In genomic region chr6:132964868-132965382, GRCh38 we compare ENCODE assay signal across 20 cellular contexts.
DNase-seq lines count a peak whose midpoint lies in the region; ATAC-seq and TF ChIP-seq lines count a peak whose summit lies in the region.
"Had no signal": no experiment of that assay in that cellular context is flagged by ENCODE, and none has a peak within 500 bp of the region (broad histone marks: within the 10 kb centered on the region; RNA-seq: fewer than 3 reads in every experiment).

No MANE protein-coding gene starts in this region.

- H3K9me3 Mint-ChIP-seq in osteocyte (ENCODE audit: unreplicated experiment), result no peaks in the 10 kb centered on the region
- H3K9me3 Mint-ChIP-seq in activated naive CD4-positive, alpha-beta T cell treated with anti-CD3 and anti-CD28 coated beads for 36 hours, result no peaks in the 10 kb centered on the region
- H3K9me3 Mint-ChIP-seq: activated T-helper 17 cell treated with anti-CD3 and anti-CD28 coated beads, Interleukin-2, amount 50 U/mL, for 72 hours; natural killer cell had no signal

- H3K27ac ChIP-seq in MM.1S (ENCODE audit: low read length), result peak overlapping the region; percentile 9; the same call in 1 of the 2 replicates
- H3K27ac ChIP-seq in right atrium auricular region, result no peak overlapping the region
- H3K27ac ChIP-seq: right lobe of liver, upper lobe of right lung had no signal

- intact Hi-C loops in activated naive CD4-positive, alpha-beta T cell treated with anti-CD3 and anti-CD28 coated beads for 36 hours (cut with micrococcal nuclease), result loop anchor here (2.0 to 5.0 kb wide), 2 partner anchors 67 to 952 kb away; no protein-coding TSS in a partner anchor

- H3K4me1 ChIP-seq in MM.1S (ENCODE audit: low read length), result peaks cover 47% of the 10 kb centered on the region
- peaks cover 0 to 11% of the 10 kb centered on the region in 2 donors for H3K4me1 ChIP-seq in right atrium auricular region
- H3K4me1 ChIP-seq: Caco-2, right lobe of liver, upper lobe of right lung had no signal

- TF ChIP-seq CTCF in MM.1S (IDR thresholded peaks at IDR 0.05; ENCODE audit: low read length) (0 out of 2 replicates have a peak, but pooled peaks have one; percentile 10), osteocyte (IDR thresholded peaks at IDR 0.05) (peak; percentile 46), right atrium auricular region (IDR thresholded peaks at IDR 0.05) (no peak)

- no peaks in the 10 kb centered on the region for H3K27me3 ChIP-seq in MM.1S (replicated peaks; ENCODE audit: insufficient read depth, low read length)
- no peaks in the 10 kb centered on the region for H3K27me3 ChIP-seq in right atrium auricular region
- H3K27me3 ChIP-seq: MG63, right lobe of liver, upper lobe of right lung had no signal

- H3K9me3 ChIP-seq in MM.1S (replicated peaks; ENCODE audit: insufficient read depth, low read length) (no peaks in the 10 kb centered on the region), right atrium auricular region (no peaks in the 10 kb centered on the region)
- H3K9me3 ChIP-seq: Caco-2, MG63, right lobe of liver, upper lobe of right lung had no signal

- no peak overlapping the region for H3K9ac ChIP-seq in MM.1S (ENCODE audit: low read length)

- no peak overlapping the region for H3K4me3 Mint-ChIP-seq in osteocyte (ENCODE audit: unreplicated experiment)
- H3K4me3 Mint-ChIP-seq in activated naive CD4-positive, alpha-beta T cell treated with anti-CD3 and anti-CD28 coated beads for 36 hours, result no peak overlapping the region
- H3K4me3 Mint-ChIP-seq: activated T-helper 17 cell treated with anti-CD3 and anti-CD28 coated beads, Interleukin-2, amount 50 U/mL, for 72 hours; natural killer cell had no signal

- H3K4me2 ChIP-seq in MM.1S (ENCODE audit: low read depth, low read length), result peak overlapping the region; percentile 15; the same call in 1 of the 2 replicates

- H3K4me3 ChIP-seq in MM.1S (ENCODE audit: low read length) (no peak overlapping the region), right atrium auricular region (no peak overlapping the region)
- H3K4me3 ChIP-seq: MG63, right lobe of liver, upper lobe of right lung had no signal

- peaks cover 25% of the 10 kb centered on the region for H3K4me1 Mint-ChIP-seq in osteocyte (ENCODE audit: unreplicated experiment)
- H3K4me1 Mint-ChIP-seq in activated naive CD4-positive, alpha-beta T cell treated with anti-CD3 and anti-CD28 coated beads for 36 hours (ENCODE audit: low read depth), result no peaks in the 10 kb centered on the region
- H3K4me1 Mint-ChIP-seq: activated T-helper 17 cell treated with anti-CD3 and anti-CD28 coated beads, Interleukin-2, amount 50 U/mL, for 72 hours; natural killer cell had no signal

- H4K20me1 ChIP-seq in MM.1S (ENCODE audit: insufficient read depth, low read length), result no peaks in the 10 kb centered on the region

- H3F3A ChIP-seq in MM.1S (ENCODE audit: insufficient read depth, low read length), result peaks cover 9% of the 10 kb centered on the region; the same call in 1 of the 2 replicates

- H3K27ac Mint-ChIP-seq in osteocyte (ENCODE audit: unreplicated experiment), result peak overlapping the region; percentile 28
- no peak overlapping the region for H3K27ac Mint-ChIP-seq in activated naive CD4-positive, alpha-beta T cell treated with anti-CD3 and anti-CD28 coated beads for 36 hours
- H3K27ac Mint-ChIP-seq: activated T-helper 17 cell treated with anti-CD3 and anti-CD28 coated beads, Interleukin-2, amount 50 U/mL, for 72 hours; natural killer cell had no signal

- no peaks in the 10 kb centered on the region for H3K36me3 Mint-ChIP-seq in osteocyte (ENCODE audit: unreplicated experiment)
- no peaks in the 10 kb centered on the region for H3K36me3 Mint-ChIP-seq in activated naive CD4-positive, alpha-beta T cell treated with anti-CD3 and anti-CD28 coated beads for 36 hours (ENCODE audit: low read depth)
- H3K36me3 Mint-ChIP-seq: natural killer cell had no signal

- CTCF ChIA-PET in activated naive CD4-positive, alpha-beta T cell treated with anti-CD3 and anti-CD28 coated beads for 36 hours (lab: Charles Lee), result interaction anchor here (0.6 kb wide), 1 partner anchor 706 kb away, joined by 3 read pairs; no protein-coding TSS in a partner anchor

- H3K36me3 ChIP-seq in MM.1S (replicated peaks; ENCODE audit: insufficient read depth, low read length), result no peaks in the 10 kb centered on the region
- no peaks in the 10 kb centered on the region for H3K36me3 ChIP-seq in right atrium auricular region
- H3K36me3 ChIP-seq: MG63, right lobe of liver, upper lobe of right lung had no signal

- no peak overlapping the region for H2AFZ ChIP-seq in MM.1S (ENCODE audit: low read length)

- ATAC-seq in SK-N-SH treated with all-trans-retinoic acid at 6 μM for 48 hours, result peak; percentile 41; the same call in 2 of the 3 replicates
- ATAC-seq: activated T-helper 17 cell treated with anti-CD3 and anti-CD28 coated beads, Interleukin-2, amount 50 U/mL, for 72 hours; natural killer cell; Right ventricle myocardium inferior; upper lobe of right lung had no signal

- no peaks in the 10 kb centered on the region for H3K9me2 ChIP-seq in MM.1S (replicated peaks; ENCODE audit: insufficient read depth, low read length)

- DNase-seq in NCI-H1092 treated with DMSO at 0.1 percent for 48 hours (lab: John Stamatoyannopoulos, UW), result peak; percentile 47
- no peak for DNase-seq in NCI-H1092 (lab: John Stamatoyannopoulos, UW)
- DNase-seq in MM.1S, result peak; percentile 38
- DNase-seq in osteocyte (ENCODE audit: extremely low spot score, unreplicated experiment), result no peak
- DNase-seq in activated naive CD4-positive, alpha-beta T cell treated with anti-CD3 and anti-CD28 coated beads for 36 hours, result no peak
- DNase-seq in right atrium auricular region (ENCODE audit: low spot score), result no peak
- DNase-seq in NCI-H1694 treated with DMSO at 0.1 percent for 48 hours (lab: John Stamatoyannopoulos, UW), result no peak
- DNase-seq: activated CD4-positive, alpha-beta T cell treated with anti-CD3 and anti-CD28 coated beads, Interleukin-2, amount 50 U/mL, for 4 hours; anterior cingulate cortex; Caco-2; foreskin melanocyte; MG63; natural killer cell; NCI-H82; right lobe of liver; stimulated activated CD4-positive, alpha-beta T cell treated with anti-CD3 and anti-CD28 coated beads, Interleukin-4, amount 100 ng/mL, for 1 hour; upper lobe of right lung had no signal

- H3K79me2 ChIP-seq in MM.1S (ENCODE audit: low read length), result no peaks in the 10 kb centered on the region

- H3K27me3 Mint-ChIP-seq in osteocyte (ENCODE audit: unreplicated experiment), result no peaks in the 10 kb centered on the region
- peaks cover 27% of the 10 kb centered on the region for H3K27me3 Mint-ChIP-seq in activated naive CD4-positive, alpha-beta T cell treated with anti-CD3 and anti-CD28 coated beads for 36 hours (ENCODE audit: low read depth)

TF ChIP-seq in SK-N-SH treated with all-trans-retinoic acid at 6 μM for 48 hours, 23 proteins besides CTCF, POLR2A, EP300 and RAD21 (continues in another document):
- no peak for TF ChIP-seq ARNTL (CRISPR knock-in tag; IDR thresholded peaks at IDR 0.05; ENCODE audit: borderline replicate concordance, low read depth)
- TF ChIP-seq TSHZ2 (CRISPR knock-in tag; IDR thresholded peaks at IDR 0.05), result no peak
- TF ChIP-seq TCF4 (CRISPR knock-in tag; IDR thresholded peaks at IDR 0.05; ENCODE audit: borderline replicate concordance), result no peak
- TF ChIP-seq ZFP3 (CRISPR knock-in tag; IDR thresholded peaks at IDR 0.05), result no peak
- TF ChIP-seq CSDC2 (CRISPR knock-in tag; IDR thresholded peaks at IDR 0.05), result no peak
- no peak for TF ChIP-seq ZNF8 (CRISPR knock-in tag; IDR thresholded peaks at IDR 0.05)
- no peak for TF ChIP-seq SNAI2 (CRISPR knock-in tag; IDR thresholded peaks at IDR 0.05)
- TF ChIP-seq GLIS3 (CRISPR knock-in tag; IDR thresholded peaks at IDR 0.05), result no peak
- no peak for TF ChIP-seq RARB (CRISPR knock-in tag; IDR thresholded peaks at IDR 0.05)
- TF ChIP-seq OSR1 (CRISPR knock-in tag; IDR thresholded peaks at IDR 0.05), result no peak
- TF ChIP-seq CSRNP3 (CRISPR knock-in tag; IDR thresholded peaks at IDR 0.05), result no peak
- TF ChIP-seq PPARA (CRISPR knock-in tag; IDR thresholded peaks at IDR 0.05; ENCODE audit: borderline replicate concordance), result no peak
- no peak for TF ChIP-seq ZC3H10 (CRISPR knock-in tag; IDR thresholded peaks at IDR 0.05)
- TF ChIP-seq ZNF70 (CRISPR knock-in tag; IDR thresholded peaks at IDR 0.05), result no peak
- TF ChIP-seq ZNF565 (CRISPR knock-in tag; conservative IDR thresholded peaks at IDR 0.05; ENCODE audit: low read depth), result no peak

Comparison
In these comparisons a context has a peak if more than half of its experiments do, and no peak if none do; other contexts are left out.
1. DNase-seq: peak in NCI-H1092 treated with DMSO at 0.1 percent for 48 hours (single experiment) and MM.1S (single experiment); none in NCI-H1092 (single experiment), osteocyte (single experiment), activated naive CD4-positive, alpha-beta T cell treated with anti-CD3 and anti-CD28 coated beads for 36 hours (single experiment), right atrium auricular region (single experiment) and NCI-H1694 treated with DMSO at 0.1 percent for 48 hours (single experiment).
2. CTCF ChIP-seq: peak in MM.1S (single experiment) and osteocyte (single experiment); none in right atrium auricular region (0 of 2).